ENCODE assay signal across 1 cellular context in the genomic region with DNA sequence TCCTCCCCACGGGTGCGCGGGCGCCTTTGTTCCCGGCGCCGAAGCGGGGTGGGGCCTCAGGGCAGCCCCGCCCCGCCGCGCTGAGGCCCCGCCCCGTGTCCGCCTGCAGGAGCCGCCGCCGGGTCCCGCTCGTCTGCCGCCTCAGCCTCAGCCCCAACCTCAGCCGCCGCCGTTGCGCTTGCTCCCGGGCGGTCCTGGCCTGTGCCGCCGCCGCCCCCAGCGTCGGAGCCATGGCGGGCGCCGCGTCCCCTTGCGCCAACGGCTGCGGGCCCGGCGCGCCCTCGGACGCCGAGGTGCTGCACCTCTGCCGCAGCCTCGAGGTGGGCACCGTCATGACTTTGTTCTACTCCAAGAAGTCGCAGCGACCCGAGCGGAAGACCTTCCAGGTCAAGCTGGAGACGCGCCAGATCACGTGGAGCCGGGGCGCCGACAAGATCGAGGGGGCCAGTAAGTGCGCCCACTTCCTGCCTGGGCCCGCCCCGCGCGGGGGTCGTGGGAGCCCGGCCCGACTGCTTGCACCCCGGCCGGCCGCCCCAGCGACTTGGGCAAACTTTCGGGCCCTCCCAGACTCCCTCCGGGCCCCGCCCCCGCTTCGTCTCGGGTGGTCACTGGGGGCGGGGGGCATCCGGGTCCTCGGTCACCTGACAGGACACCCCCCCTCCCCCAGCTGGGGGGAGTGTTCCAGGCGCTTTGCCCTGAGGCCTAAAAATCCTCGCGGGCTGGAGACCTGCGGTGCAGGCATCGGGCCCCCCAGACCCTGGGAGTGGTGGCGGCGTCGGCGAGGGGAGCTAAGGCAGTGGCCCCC.
TF ChIP-seq lines count a peak whose summit lies in the region.

Gene PLCG1 (plus strand): TSS at position 132 of the 805 bp plus-strand sequence. CDS start 99 bp downstream, at position 231.

TF ChIP-seq in K562, 482 proteins besides CTCF, POLR2A, EP300 and RAD21 (continued from another document):
- TF ChIP-seq, protein P1, sequence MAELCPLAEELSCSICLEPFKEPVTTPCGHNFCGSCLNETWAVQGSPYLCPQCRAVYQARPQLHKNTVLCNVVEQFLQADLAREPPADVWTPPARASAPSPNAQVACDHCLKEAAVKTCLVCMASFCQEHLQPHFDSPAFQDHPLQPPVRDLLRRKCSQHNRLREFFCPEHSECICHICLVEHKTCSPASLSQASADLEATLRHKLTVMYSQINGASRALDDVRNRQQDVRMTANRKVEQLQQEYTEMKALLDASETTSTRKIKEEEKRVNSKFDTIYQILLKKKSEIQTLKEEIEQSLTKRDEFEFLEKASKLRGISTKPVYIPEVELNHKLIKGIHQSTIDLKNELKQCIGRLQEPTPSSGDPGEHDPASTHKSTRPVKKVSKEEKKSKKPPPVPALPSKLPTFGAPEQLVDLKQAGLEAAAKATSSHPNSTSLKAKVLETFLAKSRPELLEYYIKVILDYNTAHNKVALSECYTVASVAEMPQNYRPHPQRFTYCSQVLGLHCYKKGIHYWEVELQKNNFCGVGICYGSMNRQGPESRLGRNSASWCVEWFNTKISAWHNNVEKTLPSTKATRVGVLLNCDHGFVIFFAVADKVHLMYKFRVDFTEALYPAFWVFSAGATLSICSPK (IDR thresholded peaks at IDR 0.05; ENCODE audit: borderline replicate concordance), result no peak
- TF ChIP-seq, protein P2, sequence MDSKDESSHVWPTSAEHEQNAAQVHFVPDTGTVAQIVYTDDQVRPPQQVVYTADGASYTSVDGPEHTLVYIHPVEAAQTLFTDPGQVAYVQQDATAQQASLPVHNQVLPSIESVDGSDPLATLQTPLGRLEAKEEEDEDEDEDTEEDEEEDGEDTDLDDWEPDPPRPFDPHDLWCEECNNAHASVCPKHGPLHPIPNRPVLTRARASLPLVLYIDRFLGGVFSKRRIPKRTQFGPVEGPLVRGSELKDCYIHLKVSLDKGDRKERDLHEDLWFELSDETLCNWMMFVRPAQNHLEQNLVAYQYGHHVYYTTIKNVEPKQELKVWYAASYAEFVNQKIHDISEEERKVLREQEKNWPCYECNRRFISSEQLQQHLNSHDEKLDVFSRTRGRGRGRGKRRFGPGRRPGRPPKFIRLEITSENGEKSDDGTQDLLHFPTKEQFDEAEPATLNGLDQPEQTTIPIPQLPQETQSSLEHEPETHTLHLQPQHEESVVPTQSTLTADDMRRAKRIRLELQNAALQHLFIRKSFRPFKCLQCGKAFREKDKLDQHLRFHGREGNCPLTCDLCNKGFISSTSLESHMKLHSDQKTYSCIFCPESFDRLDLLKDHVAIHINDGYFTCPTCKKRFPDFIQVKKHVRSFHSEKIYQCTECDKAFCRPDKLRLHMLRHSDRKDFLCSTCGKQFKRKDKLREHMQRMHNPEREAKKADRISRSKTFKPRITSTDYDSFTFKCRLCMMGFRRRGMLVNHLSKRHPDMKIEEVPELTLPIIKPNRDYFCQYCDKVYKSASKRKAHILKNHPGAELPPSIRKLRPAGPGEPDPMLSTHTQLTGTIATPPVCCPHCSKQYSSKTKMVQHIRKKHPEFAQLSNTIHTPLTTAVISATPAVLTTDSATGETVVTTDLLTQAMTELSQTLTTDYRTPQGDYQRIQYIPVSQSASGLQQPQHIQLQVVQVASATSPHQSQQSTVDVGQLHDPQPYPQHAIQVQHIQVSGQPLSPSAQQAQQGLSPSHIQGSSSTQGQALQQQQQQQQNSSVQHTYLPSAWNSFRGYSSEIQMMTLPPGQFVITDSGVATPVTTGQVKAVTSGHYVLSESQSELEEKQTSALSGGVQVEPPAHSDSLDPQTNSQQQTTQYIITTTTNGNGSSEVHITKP (IDR thresholded peaks at IDR 0.05; ENCODE audit: partially characterized antibody), result peak; percentile 6
- TF ChIP-seq, protein P3, sequence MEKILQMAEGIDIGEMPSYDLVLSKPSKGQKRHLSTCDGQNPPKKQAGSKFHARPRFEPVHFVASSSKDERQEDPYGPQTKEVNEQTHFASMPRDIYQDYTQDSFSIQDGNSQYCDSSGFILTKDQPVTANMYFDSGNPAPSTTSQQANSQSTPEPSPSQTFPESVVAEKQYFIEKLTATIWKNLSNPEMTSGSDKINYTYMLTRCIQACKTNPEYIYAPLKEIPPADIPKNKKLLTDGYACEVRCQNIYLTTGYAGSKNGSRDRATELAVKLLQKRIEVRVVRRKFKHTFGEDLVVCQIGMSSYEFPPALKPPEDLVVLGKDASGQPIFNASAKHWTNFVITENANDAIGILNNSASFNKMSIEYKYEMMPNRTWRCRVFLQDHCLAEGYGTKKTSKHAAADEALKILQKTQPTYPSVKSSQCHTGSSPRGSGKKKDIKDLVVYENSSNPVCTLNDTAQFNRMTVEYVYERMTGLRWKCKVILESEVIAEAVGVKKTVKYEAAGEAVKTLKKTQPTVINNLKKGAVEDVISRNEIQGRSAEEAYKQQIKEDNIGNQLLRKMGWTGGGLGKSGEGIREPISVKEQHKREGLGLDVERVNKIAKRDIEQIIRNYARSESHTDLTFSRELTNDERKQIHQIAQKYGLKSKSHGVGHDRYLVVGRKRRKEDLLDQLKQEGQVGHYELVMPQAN (IDR thresholded peaks at IDR 0.05; ENCODE audit: borderline replicate concordance), result no peak
- TF ChIP-seq MAZ (CRISPR knock-in tag; conservative IDR thresholded peaks at IDR 0.05 in 1 of 2, IDR thresholded peaks at IDR 0.05 in 1 of 2), result peak; percentile 46 to 57; a peak in 3 of 4 replicates
- TF ChIP-seq PBX2 (CRISPR knock-in tag; IDR thresholded peaks at IDR 0.05; ENCODE audit: low read depth), result no peak
- no peak for TF ChIP-seq PBX2 (tag; conservative IDR thresholded peaks at IDR 0.05; ENCODE audit: low read depth)
- TF ChIP-seq BHLHE40 (IDR thresholded peaks at IDR 0.05; ENCODE audit: low read length), result 0 out of 2 replicates have a peak, but pooled peaks have one; percentile 39
- TF ChIP-seq, protein P4, sequence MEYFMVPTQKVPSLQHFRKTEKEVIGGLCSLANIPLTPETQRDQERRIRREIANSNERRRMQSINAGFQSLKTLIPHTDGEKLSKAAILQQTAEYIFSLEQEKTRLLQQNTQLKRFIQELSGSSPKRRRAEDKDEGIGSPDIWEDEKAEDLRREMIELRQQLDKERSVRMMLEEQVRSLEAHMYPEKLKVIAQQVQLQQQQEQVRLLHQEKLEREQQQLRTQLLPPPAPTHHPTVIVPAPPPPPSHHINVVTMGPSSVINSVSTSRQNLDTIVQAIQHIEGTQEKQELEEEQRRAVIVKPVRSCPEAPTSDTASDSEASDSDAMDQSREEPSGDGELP (CRISPR knock-in tag; IDR thresholded peaks at IDR 0.05; ENCODE audit: borderline replicate concordance), result peak; percentile 86
- no peak for TF ChIP-seq RFX5 (IDR thresholded peaks at IDR 0.05; ENCODE audit: low read depth, low read length)
- TF ChIP-seq PHTF2 (CRISPR knock-in tag; IDR thresholded peaks at IDR 0.05), result no peak
- no peak for TF ChIP-seq CEBPB (tag; IDR thresholded peaks at IDR 0.05)
- TF ChIP-seq ZBTB12 (CRISPR knock-in tag; IDR thresholded peaks at IDR 0.05), result 0 out of 2 replicates have a peak, but pooled peaks have one; percentile 19
- no peak for TF ChIP-seq TCF7L2 (IDR thresholded peaks at IDR 0.05; ENCODE audit: low read depth, low read length)
